25 cellular contexts compared by ENCODE assay signal in genomic region chr2:23499419-23499818, GRCh38.
DNase-seq lines count a peak whose midpoint lies in the region; ATAC-seq and TF ChIP-seq lines count a peak whose summit lies in the region.
"Had no signal": no experiment of that assay in that cellular context is flagged by ENCODE, and none has a peak within 500 bp of the region (broad histone marks: within the 10 kb centered on the region; RNA-seq: fewer than 3 reads in every experiment).

No MANE protein-coding gene starts in this region.

- intact Hi-C loops in breast epithelium (cut with DNase I; ENCODE audit: low total_unique reads), result no loop called here
- intact Hi-C loops in right cardiac atrium (cut with DNase I), result no loop called here
- intact Hi-C loops in esophagus squamous epithelium (cut with DNase I), result no loop called here

- H3K4me1 Mint-ChIP-seq in activated CD8-positive, alpha-beta T cell treated with anti-CD3 and anti-CD28 coated beads, Interleukin-2, amount 10 ng/mL, durations not matched to agents 7 days and 5 days (ENCODE audit: low read depth), result peaks cover 42% of the 10 kb centered on the region

- H3K36me3 ChIP-seq in BLaER1 (no peaks in the 10 kb centered on the region), breast epithelium (no peaks in the 10 kb centered on the region), skeletal muscle tissue (ENCODE audit: control insufficient read depth in 3 of 3, insufficient read depth in 3 of 3, low read length in 3 of 3) (no peaks in the 10 kb centered on the region), esophagus squamous epithelium (no peaks in the 10 kb centered on the region)
- H3K36me3 ChIP-seq: MG63 had no signal

- ATAC-seq in right cardiac atrium, result peak in 1 of 2 donors; percentile 49
- ATAC-seq in activated CD8-positive, alpha-beta T cell treated with anti-CD3 and anti-CD28 coated beads, Interleukin-2, amount 10 ng/mL, durations not matched to agents 7 days and 5 days, result no peak
- ATAC-seq: A549; activated T-cell treated with anti-CD3 and anti-CD28 coated beads, Interleukin-2, amount 50 U/mL, for 4 hours; left lobe of liver; stimulated activated effector memory CD8-positive, alpha-beta T cell treated with anti-CD3 and anti-CD28 coated beads, Interleukin-12 subunit alpha, Interleukin-12 subunit beta, amount 100 ng/mL, for 72 hours had no signal

- no peak overlapping the region for H3K27ac Mint-ChIP-seq in activated CD8-positive, alpha-beta T cell treated with anti-CD3 and anti-CD28 coated beads, Interleukin-2, amount 10 ng/mL, durations not matched to agents 7 days and 5 days
- H3K27ac Mint-ChIP-seq: activated CD4-positive, alpha-beta T cell treated with anti-CD3 and anti-CD28 coated beads, Interleukin-2, amount 10 ng/mL, durations not matched to agents 7 days and 5 days; stimulated activated effector memory CD8-positive, alpha-beta T cell treated with anti-CD3 and anti-CD28 coated beads, Interleukin-12 subunit alpha, Interleukin-12 subunit beta, amount 100 ng/mL, for 72 hours; T-helper 2 cell treated with Interferon-gamma antibody and Interleukin-4, amounts not matched to agents 5 μg/mL and 100 μg/mL, for 36 hours had no signal

- H3K4me2 ChIP-seq in BLaER1, result 0 out of 2 replicates have a peak overlapping the region, but pooled peaks have one; percentile 9
- H3K4me2 ChIP-seq: A549 had no signal

- H3K9ac ChIP-seq in BLaER1 (no peak overlapping the region), skeletal muscle tissue (ENCODE audit: low read depth in 1 of 3, low read length in 3 of 3) (no peak overlapping the region)

- TF ChIP-seq POLR2A in breast epithelium (IDR thresholded peaks at IDR 0.05), result no peak
- no peak for TF ChIP-seq POLR2A in esophagus squamous epithelium (IDR thresholded peaks at IDR 0.05)

- H3K4me1 ChIP-seq in BLaER1 (peaks cover 33% of the 10 kb centered on the region), breast epithelium (peaks cover 0 to 14% of the 10 kb centered on the region in 2 donors), right cardiac atrium (ENCODE audit: control insufficient read depth, insufficient read depth, low read length) (no peaks in the 10 kb centered on the region), skeletal muscle tissue (ENCODE audit: control insufficient read depth in 3 of 3, insufficient read depth in 3 of 3, low read length in 3 of 3) (peaks cover 32 to 36% (median 33%) of the 10 kb centered on the region in 3 donors), esophagus squamous epithelium (peaks cover 8 to 76% (median 38%) of the 10 kb centered on the region in 3 donors)
- H3K4me1 ChIP-seq: A549 had no signal

- no peaks in the 10 kb centered on the region for H3K9me3 ChIP-seq in BLaER1
- H3K9me3 ChIP-seq in breast epithelium, result no peaks in the 10 kb centered on the region
- no peaks in the 10 kb centered on the region for H3K9me3 ChIP-seq in right cardiac atrium (ENCODE audit: control insufficient read depth, low read length)
- H3K9me3 ChIP-seq in skeletal muscle tissue (ENCODE audit: control insufficient read depth in 3 of 3, low read length in 3 of 3), result no peaks in the 10 kb centered on the region
- H3K9me3 ChIP-seq in esophagus squamous epithelium, result no peaks in the 10 kb centered on the region
- H3K9me3 ChIP-seq: A549, MG63 had no signal

- peaks cover 60% of the 10 kb centered on the region; the same call in 1 of the 2 replicates for H4K20me1 ChIP-seq in BLaER1

- no peaks in the 10 kb centered on the region for H3K36me3 Mint-ChIP-seq in activated CD8-positive, alpha-beta T cell treated with anti-CD3 and anti-CD28 coated beads, Interleukin-2, amount 10 ng/mL, durations not matched to agents 7 days and 5 days (ENCODE audit: low read depth)
- H3K36me3 Mint-ChIP-seq: stimulated activated effector memory CD8-positive, alpha-beta T cell treated with anti-CD3 and anti-CD28 coated beads, Interleukin-12 subunit alpha, Interleukin-12 subunit beta, amount 100 ng/mL, for 72 hours had no signal

- no peak for DNase-seq in breast epithelium (ENCODE audit: low spot score in 2 of 2)
- DNase-seq in right cardiac atrium, result peak; percentile 32 to 47 (median 45)
- DNase-seq in activated CD8-positive, alpha-beta T cell treated with anti-CD3 and anti-CD28 coated beads, Interleukin-2, amount 10 ng/mL, durations not matched to agents 7 days and 5 days, result no peak
- no peak for DNase-seq in NCI-H446 (lab: John Stamatoyannopoulos, UW)
- DNase-seq in NK-92 (lab: John Stamatoyannopoulos, UW; ENCODE audit: unreplicated experiment), result no peak
- no peak for DNase-seq in esophagus squamous epithelium (lab: John Stamatoyannopoulos, UW)
- DNase-seq: activated CD4-positive, alpha-beta T cell treated with anti-CD3 and anti-CD28 coated beads, Interleukin-2, amount 10 ng/mL, durations not matched to agents 7 days and 5 days; activated T-cell treated with anti-CD3 and anti-CD28 coated beads, Interleukin-2, amount 50 U/mL, for 4 hours; DMS153; effector CD8-positive, alpha-beta T cell; KBM-7; MG63; NCI-H1105 treated with DMSO at 0.1 percent for 48 hours; NCI-H2081; NCI-H446 treated with DMSO at 0.1 percent for 48 hours; nucleus accumbens; OCI-M1; stimulated activated CD4-positive, alpha-beta T cell treated with anti-CD3 and anti-CD28 coated beads, Interleukin-4, amount 100 ng/mL, for 24 hours had no signal

- H3K4me3 Mint-ChIP-seq in activated CD8-positive, alpha-beta T cell treated with anti-CD3 and anti-CD28 coated beads, Interleukin-2, amount 10 ng/mL, durations not matched to agents 7 days and 5 days, result no peak overlapping the region
- H3K4me3 Mint-ChIP-seq: activated CD4-positive, alpha-beta T cell treated with anti-CD3 and anti-CD28 coated beads, Interleukin-2, amount 10 ng/mL, durations not matched to agents 7 days and 5 days; activated T-cell treated with anti-CD3 and anti-CD28 coated beads, Interleukin-2, amount 50 U/mL, for 4 hours; stimulated activated effector memory CD8-positive, alpha-beta T cell treated with anti-CD3 and anti-CD28 coated beads, Interleukin-12 subunit alpha, Interleukin-12 subunit beta, amount 100 ng/mL, for 72 hours; T-helper 2 cell treated with Interferon-gamma antibody and Interleukin-4, amounts not matched to agents 5 μg/mL and 100 μg/mL, for 36 hours had no signal

- CTCF ChIA-PET in activated CD8-positive, alpha-beta T cell treated with anti-CD3 and anti-CD28 coated beads, Interleukin-2, amount 10 ng/mL, durations not matched to agents 7 days and 5 days (lab: Charles Lee), result no interaction called here

- 81% methylated on average over 7 of the region's 7 CpGs for WGBS in right cardiac atrium
- WGBS in esophagus squamous epithelium, 2 donors, result 66 to 70% methylated on average over 6 to 7 of the region's 7 CpGs

- H3K27me3 ChIP-seq in BLaER1, result peaks cover 6% of the 10 kb centered on the region; the same call in 1 of the 2 replicates
- no peaks in the 10 kb centered on the region for H3K27me3 ChIP-seq in breast epithelium
- H3K27me3 ChIP-seq in right cardiac atrium (ENCODE audit: control insufficient read depth, insufficient read depth), result no peaks in the 10 kb centered on the region
- no peaks in the 10 kb centered on the region for H3K27me3 ChIP-seq in skeletal muscle tissue (ENCODE audit: control insufficient read depth in 3 of 3, insufficient read depth in 3 of 3, low read length in 3 of 3)
- H3K27me3 ChIP-seq in esophagus squamous epithelium, result no peaks in the 10 kb centered on the region
- H3K27me3 ChIP-seq: MG63 had no signal

- TF ChIP-seq CTCF in breast epithelium (IDR thresholded peaks at IDR 0.05) (no peak), esophagus squamous epithelium (IDR thresholded peaks at IDR 0.05) (no peak)

- H3K27ac ChIP-seq in BLaER1 (no peak overlapping the region), breast epithelium (peak overlapping the region; percentile 61 to 76), right cardiac atrium (ENCODE audit: low read length) (peak overlapping the region; percentile 88), skeletal muscle tissue (ENCODE audit: low read depth, low read length) (peak overlapping the region; percentile 57), esophagus squamous epithelium (peak overlapping the region in 2 of 4 donors; percentile 63 to 65)
- H3K27ac ChIP-seq: A549, epithelial cell of prostate had no signal

- no peaks in the 10 kb centered on the region for H3K9me3 Mint-ChIP-seq in activated CD8-positive, alpha-beta T cell treated with anti-CD3 and anti-CD28 coated beads, Interleukin-2, amount 10 ng/mL, durations not matched to agents 7 days and 5 days (ENCODE audit: insufficient read depth)
- H3K9me3 Mint-ChIP-seq: activated CD4-positive, alpha-beta T cell treated with anti-CD3 and anti-CD28 coated beads, Interleukin-2, amount 10 ng/mL, durations not matched to agents 7 days and 5 days; activated T-cell treated with anti-CD3 and anti-CD28 coated beads, Interleukin-2, amount 50 U/mL, for 4 hours; stimulated activated effector memory CD8-positive, alpha-beta T cell treated with anti-CD3 and anti-CD28 coated beads, Interleukin-12 subunit alpha, Interleukin-12 subunit beta, amount 100 ng/mL, for 72 hours; T-helper 2 cell treated with Interferon-gamma antibody and Interleukin-4, amounts not matched to agents 5 μg/mL and 100 μg/mL, for 36 hours had no signal

- POLR2A ChIA-PET in activated CD8-positive, alpha-beta T cell treated with anti-CD3 and anti-CD28 coated beads, Interleukin-2, amount 10 ng/mL, durations not matched to agents 7 days and 5 days (lab: Charles Lee), result no interaction called here

- H3K4me3 ChIP-seq in BLaER1 (no peak overlapping the region), breast epithelium (no peak overlapping the region), right cardiac atrium (ENCODE audit: low read length) (no peak overlapping the region), skeletal muscle tissue (ENCODE audit: low read length in 3 of 3) (no peak overlapping the region), esophagus squamous epithelium (no peak overlapping the region)
- H3K4me3 ChIP-seq: A549, MG63 had no signal

- H3K27me3 Mint-ChIP-seq in activated CD8-positive, alpha-beta T cell treated with anti-CD3 and anti-CD28 coated beads, Interleukin-2, amount 10 ng/mL, durations not matched to agents 7 days and 5 days (ENCODE audit: low read depth), result peaks cover 27% of the 10 kb centered on the region

Comparison
In these comparisons a context has a peak if more than half of its experiments do, and no peak if none do; other contexts are left out.
1. DNase-seq: peak in right cardiac atrium (3 of 3); none in breast epithelium (0 of 2), activated CD8-positive, alpha-beta T cell treated with anti-CD3 and anti-CD28 coated beads, Interleukin-2, amount 10 ng/mL, durations not matched to agents 7 days and 5 days (single experiment), NCI-H446 (0 of 2), NK-92 (single experiment) and esophagus squamous epithelium (single experiment).